ENCODE assay signal across 1 cellular context in the genomic region with DNA sequence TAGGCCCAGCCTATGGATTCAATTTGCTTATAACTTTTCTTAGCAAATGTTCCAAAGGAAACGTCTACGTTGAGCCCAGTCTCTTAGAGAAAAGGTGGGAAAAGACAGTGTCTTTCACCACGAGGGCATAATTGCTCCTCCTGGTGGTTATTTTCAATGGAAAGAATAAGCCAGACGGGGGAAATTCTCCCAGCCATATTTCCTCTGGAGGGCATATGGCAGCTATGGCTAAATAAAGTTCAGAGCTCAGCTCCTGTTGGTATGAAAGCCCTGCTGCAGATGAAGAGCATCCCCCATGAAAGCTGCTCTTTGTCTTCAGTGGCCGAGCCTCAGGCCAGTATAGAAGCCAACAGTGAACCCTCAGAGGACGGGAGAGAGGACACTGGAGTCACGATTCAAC.
TF ChIP-seq lines count a peak whose summit lies in the region.

No MANE protein-coding gene starts in this region.

TF ChIP-seq in WTC11, 78 proteins besides CTCF, POLR2A, EP300 and RAD21 (continued from another document):
- TF ChIP-seq, protein P1, sequence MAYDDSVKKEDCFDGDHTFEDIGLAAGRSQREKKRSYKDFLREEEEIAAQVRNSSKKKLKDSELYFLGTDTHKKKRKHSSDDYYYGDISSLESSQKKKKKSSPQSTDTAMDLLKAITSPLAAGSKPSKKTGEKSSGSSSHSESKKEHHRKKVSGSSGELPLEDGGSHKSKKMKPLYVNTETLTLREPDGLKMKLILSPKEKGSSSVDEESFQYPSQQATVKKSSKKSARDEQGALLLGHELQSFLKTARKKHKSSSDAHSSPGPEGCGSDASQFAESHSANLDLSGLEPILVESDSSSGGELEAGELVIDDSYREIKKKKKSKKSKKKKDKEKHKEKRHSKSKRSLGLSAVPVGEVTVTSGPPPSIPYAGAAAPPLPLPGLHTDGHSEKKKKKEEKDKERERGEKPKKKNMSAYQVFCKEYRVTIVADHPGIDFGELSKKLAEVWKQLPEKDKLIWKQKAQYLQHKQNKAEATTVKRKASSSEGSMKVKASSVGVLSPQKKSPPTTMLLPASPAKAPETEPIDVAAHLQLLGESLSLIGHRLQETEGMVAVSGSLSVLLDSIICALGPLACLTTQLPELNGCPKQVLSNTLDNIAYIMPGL (CRISPR knock-in tag; IDR thresholded peaks at IDR 0.05): no peak
- TF ChIP-seq, protein P2, sequence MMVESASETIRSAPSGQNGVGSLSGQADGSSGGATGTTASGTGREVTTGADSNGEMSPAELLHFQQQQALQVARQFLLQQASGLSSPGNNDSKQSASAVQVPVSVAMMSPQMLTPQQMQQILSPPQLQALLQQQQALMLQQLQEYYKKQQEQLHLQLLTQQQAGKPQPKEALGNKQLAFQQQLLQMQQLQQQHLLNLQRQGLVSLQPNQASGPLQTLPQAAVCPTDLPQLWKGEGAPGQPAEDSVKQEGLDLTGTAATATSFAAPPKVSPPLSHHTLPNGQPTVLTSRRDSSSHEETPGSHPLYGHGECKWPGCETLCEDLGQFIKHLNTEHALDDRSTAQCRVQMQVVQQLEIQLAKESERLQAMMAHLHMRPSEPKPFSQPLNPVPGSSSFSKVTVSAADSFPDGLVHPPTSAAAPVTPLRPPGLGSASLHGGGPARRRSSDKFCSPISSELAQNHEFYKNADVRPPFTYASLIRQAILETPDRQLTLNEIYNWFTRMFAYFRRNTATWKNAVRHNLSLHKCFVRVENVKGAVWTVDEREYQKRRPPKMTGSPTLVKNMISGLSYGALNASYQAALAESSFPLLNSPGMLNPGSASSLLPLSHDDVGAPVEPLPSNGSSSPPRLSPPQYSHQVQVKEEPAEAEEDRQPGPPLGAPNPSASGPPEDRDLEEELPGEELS (CRISPR knock-in tag; IDR thresholded peaks at IDR 0.05): no peak
- TF ChIP-seq, protein P3, sequence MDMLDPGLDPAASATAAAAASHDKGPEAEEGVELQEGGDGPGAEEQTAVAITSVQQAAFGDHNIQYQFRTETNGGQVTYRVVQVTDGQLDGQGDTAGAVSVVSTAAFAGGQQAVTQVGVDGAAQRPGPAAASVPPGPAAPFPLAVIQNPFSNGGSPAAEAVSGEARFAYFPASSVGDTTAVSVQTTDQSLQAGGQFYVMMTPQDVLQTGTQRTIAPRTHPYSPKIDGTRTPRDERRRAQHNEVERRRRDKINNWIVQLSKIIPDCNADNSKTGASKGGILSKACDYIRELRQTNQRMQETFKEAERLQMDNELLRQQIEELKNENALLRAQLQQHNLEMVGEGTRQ (CRISPR knock-in tag; IDR thresholded peaks at IDR 0.05): no peak
- TF ChIP-seq, protein P4, sequence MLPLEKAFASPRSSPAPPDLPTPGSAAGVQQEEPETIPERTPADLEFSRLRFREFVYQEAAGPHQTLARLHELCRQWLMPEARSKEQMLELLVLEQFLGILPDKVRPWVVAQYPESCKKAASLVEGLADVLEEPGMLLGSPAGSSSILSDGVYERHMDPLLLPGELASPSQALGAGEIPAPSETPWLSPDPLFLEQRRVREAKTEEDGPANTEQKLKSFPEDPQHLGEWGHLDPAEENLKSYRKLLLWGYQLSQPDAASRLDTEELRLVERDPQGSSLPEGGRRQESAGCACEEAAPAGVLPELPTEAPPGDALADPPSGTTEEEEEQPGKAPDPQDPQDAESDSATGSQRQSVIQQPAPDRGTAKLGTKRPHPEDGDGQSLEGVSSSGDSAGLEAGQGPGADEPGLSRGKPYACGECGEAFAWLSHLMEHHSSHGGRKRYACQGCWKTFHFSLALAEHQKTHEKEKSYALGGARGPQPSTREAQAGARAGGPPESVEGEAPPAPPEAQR (CRISPR knock-in tag; IDR thresholded peaks at IDR 0.05): no peak
- no peak for TF ChIP-seq ETV6 (CRISPR knock-in tag; IDR thresholded peaks at IDR 0.05)
- TF ChIP-seq, protein P5, sequence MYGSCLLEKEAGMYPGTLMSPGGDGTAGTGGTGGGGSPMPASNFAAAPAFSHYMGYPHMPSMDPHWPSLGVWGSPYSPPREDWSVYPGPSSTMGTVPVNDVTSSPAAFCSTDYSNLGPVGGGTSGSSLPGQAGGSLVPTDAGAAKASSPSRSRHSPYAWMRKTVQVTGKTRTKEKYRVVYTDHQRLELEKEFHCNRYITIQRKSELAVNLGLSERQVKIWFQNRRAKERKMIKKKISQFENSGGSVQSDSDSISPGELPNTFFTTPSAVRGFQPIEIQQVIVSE (CRISPR knock-in tag; IDR thresholded peaks at IDR 0.05; ENCODE audit: borderline replicate concordance): no peak
- TF ChIP-seq, protein P6, sequence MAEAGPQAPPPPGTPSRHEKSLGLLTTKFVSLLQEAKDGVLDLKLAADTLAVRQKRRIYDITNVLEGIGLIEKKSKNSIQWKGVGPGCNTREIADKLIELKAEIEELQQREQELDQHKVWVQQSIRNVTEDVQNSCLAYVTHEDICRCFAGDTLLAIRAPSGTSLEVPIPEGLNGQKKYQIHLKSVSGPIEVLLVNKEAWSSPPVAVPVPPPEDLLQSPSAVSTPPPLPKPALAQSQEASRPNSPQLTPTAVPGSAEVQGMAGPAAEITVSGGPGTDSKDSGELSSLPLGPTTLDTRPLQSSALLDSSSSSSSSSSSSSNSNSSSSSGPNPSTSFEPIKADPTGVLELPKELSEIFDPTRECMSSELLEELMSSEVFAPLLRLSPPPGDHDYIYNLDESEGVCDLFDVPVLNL (CRISPR knock-in tag; IDR thresholded peaks at IDR 0.05; ENCODE audit: borderline replicate concordance, low read depth): no peak
- no peak for TF ChIP-seq PRRX2 (CRISPR knock-in tag; IDR thresholded peaks at IDR 0.05)
TF ChIP-seq in WTC11: peak in this region for 0.
